Comparison of ENCODE assay signal across 8 cellular contexts in genomic region chr10:7417103-7417623, GRCh38. TPM values are rescaled to one million over a fixed set of nuclear protein-coding genes. Genes with fewer than 3 reads are reported as not detected.
DNase-seq lines count a peak whose midpoint lies in the region; ATAC-seq and TF ChIP-seq lines count a peak whose summit lies in the region.

No MANE protein-coding gene starts in this region.

- H3K4me1 ChIP-seq in Panc1 (ENCODE audit: control insufficient read depth, insufficient read depth, low read length): no peaks in the 10 kb centered on the region
- H3K4me1 ChIP-seq in effector memory CD4-positive, alpha-beta T cell (ENCODE audit: control insufficient read depth, insufficient read depth, low read length, poor library complexity, severe bottlenecking): peaks cover 9% of the 10 kb centered on the region

- peak overlapping the region; percentile 10 for H3K27ac Mint-ChIP-seq in activated CD4-positive, alpha-beta T cell treated with anti-CD3 and anti-CD28 coated beads, Interleukin-2, amount 10 ng/mL, durations not matched to agents 7 days and 5 days

- H3K36me3 Mint-ChIP-seq in activated CD4-positive, alpha-beta T cell treated with anti-CD3 and anti-CD28 coated beads, Interleukin-2, amount 10 ng/mL, durations not matched to agents 7 days and 5 days (ENCODE audit: low read depth): no peaks in the 10 kb centered on the region

- no peak overlapping the region for H3K27ac ChIP-seq in Panc1 (ENCODE audit: low read length)
- no peak overlapping the region for H3K27ac ChIP-seq in effector memory CD4-positive, alpha-beta T cell (ENCODE audit: insufficient read depth, low read length, poor library complexity, severe bottlenecking)

- no peaks in the 10 kb centered on the region for H3K9me3 ChIP-seq in Panc1 (ENCODE audit: control insufficient read depth, insufficient read depth, low read depth, low read length)
- no peaks in the 10 kb centered on the region for H3K9me3 ChIP-seq in effector memory CD4-positive, alpha-beta T cell (ENCODE audit: control insufficient read depth, low read length)

- POLR2A ChIA-PET in activated CD4-positive, alpha-beta T cell treated with anti-CD3 and anti-CD28 coated beads, Interleukin-2, amount 10 ng/mL, durations not matched to agents 7 days and 5 days (lab: Charles Lee): interaction anchor here (0.6 kb wide), 1 partner anchor 210 kb away, joined by 3 read pairs; no protein-coding TSS in a partner anchor
- POLR2A ChIA-PET in Panc1 (lab: Charles Lee): no interaction called here

- no peaks in the 10 kb centered on the region for H3K9me3 Mint-ChIP-seq in activated CD4-positive, alpha-beta T cell treated with anti-CD3 and anti-CD28 coated beads, Interleukin-2, amount 10 ng/mL, durations not matched to agents 7 days and 5 days

- DNase-seq in activated CD4-positive, alpha-beta T cell treated with anti-CD3 and anti-CD28 coated beads, Interleukin-2, amount 10 ng/mL, durations not matched to agents 7 days and 5 days: no peak
- DNase-seq in activated CD4-positive, alpha-beta T cell treated with anti-CD3 and anti-CD28 coated beads, Interleukin-2, amount 50 U/mL, for 48 hours: no peak
- no peak for DNase-seq in Panc1 (ENCODE audit: low read depth, low spot score)
- DNase-seq in fibroblast of the aortic adventitia (ENCODE audit: low read depth): peak; percentile 71
- DNase-seq in superior temporal gyrus (ENCODE audit: extremely low spot score): peak; percentile 86
- no peak for DNase-seq in effector memory CD4-positive, alpha-beta T cell

- H3K4me1 Mint-ChIP-seq in activated CD4-positive, alpha-beta T cell treated with anti-CD3 and anti-CD28 coated beads, Interleukin-2, amount 10 ng/mL, durations not matched to agents 7 days and 5 days: peaks cover 33% of the 10 kb centered on the region

- intact Hi-C loops in Panc1 (cut with micrococcal nuclease; ENCODE audit: unreplicated experiment): loop anchor here (5.0 to 10.0 kb wide), 2 partner anchors 492 to 750 kb away; no protein-coding TSS in a partner anchor

- ATAC-seq in Panc1 (no peak), GM21526 (IDR thresholded peaks at IDR 0.05; ENCODE audit: low FRiP score, unreplicated experiment) (no peak), GM19035 (IDR thresholded peaks at IDR 0.05; ENCODE audit: unreplicated experiment) (no peak)

- no peaks in the 10 kb centered on the region; the same call in 1 of the 2 replicates for H3K27me3 ChIP-seq in Panc1 (ENCODE audit: control insufficient read depth, insufficient read depth, low read length)
- H3K27me3 ChIP-seq in effector memory CD4-positive, alpha-beta T cell (replicated peaks; ENCODE audit: control insufficient read depth, insufficient read depth, low read length, poor library complexity, severe bottlenecking): no peaks in the 10 kb centered on the region

- H3K4me3 ChIP-seq in Panc1 (ENCODE audit: low read depth in 2 of 2, low read length in 2 of 2) (no peak overlapping the region), fibroblast of the aortic adventitia (ENCODE audit: low read depth, low read length) (no peak overlapping the region)
- no peak overlapping the region for H3K4me3 ChIP-seq in effector memory CD4-positive, alpha-beta T cell (ENCODE audit: insufficient read depth, low read depth, low read length, poor library complexity, severe bottlenecking)

- H3K36me3 ChIP-seq in Panc1 (ENCODE audit: control insufficient read depth, insufficient read depth, low read length): no peaks in the 10 kb centered on the region
- no peaks in the 10 kb centered on the region for H3K36me3 ChIP-seq in effector memory CD4-positive, alpha-beta T cell (ENCODE audit: control insufficient read depth, insufficient read depth, low read length)

- BruUV-seq in Panc1 (replicated peaks; lab: Mats Ljungman, UMichigan): no TSS peak

- peak; percentile 33; the same call in 1 of the 2 replicates for TF ChIP-seq CTCF in Panc1 (IDR thresholded peaks at IDR 0.05)
- TF ChIP-seq CTCF in fibroblast of the aortic adventitia (IDR thresholded peaks at IDR 0.05; ENCODE audit: insufficient read depth, low read length): peak; percentile 43

- CTCF ChIA-PET in activated CD4-positive, alpha-beta T cell treated with anti-CD3 and anti-CD28 coated beads, Interleukin-2, amount 10 ng/mL, durations not matched to agents 7 days and 5 days (lab: Charles Lee): interaction anchor here (0.9 to 3.1 kb wide), 3 partner anchors 18 to 579 kb away, joined by 3 to 11 read pairs (median 3); no protein-coding TSS in a partner anchor
- CTCF ChIA-PET in Panc1 (lab: Charles Lee): no interaction called here

- peaks cover 26% of the 10 kb centered on the region for H3K27me3 Mint-ChIP-seq in activated CD4-positive, alpha-beta T cell treated with anti-CD3 and anti-CD28 coated beads, Interleukin-2, amount 10 ng/mL, durations not matched to agents 7 days and 5 days

- in situ Hi-C loops in Panc1 (cut with HindIII; ENCODE audit: low pct_unique_long_range_greater_than_20kb, low sequenced_read_pairs): no loop called here

- H3K4me3 Mint-ChIP-seq in activated CD4-positive, alpha-beta T cell treated with anti-CD3 and anti-CD28 coated beads, Interleukin-2, amount 10 ng/mL, durations not matched to agents 7 days and 5 days: no peak overlapping the region

RNA-seq across cellular contexts. Expression of gene SFMBT2, which starts 6.3 kb away (rescaled TPM):
- total RNA-seq in activated CD4-positive, alpha-beta T cell treated with anti-CD3 and anti-CD28 coated beads, Interleukin-2, amount 10 ng/mL, durations not matched to agents 7 days and 5 days: 10 to 100 TPM; 31.9 to 32.3 TPM
- total RNA-seq in Panc1 (2021; ENCODE audit: unreplicated experiment) (1.3 TPM), fibroblast of the aortic adventitia (ENCODE audit: low replicate concordance) (0.25 and 2.0 TPM in 2 replicates)
- polyA plus RNA-seq in Panc1 (2012; ENCODE audit: insufficient read length): 0.97 TPM

Comparison
In these comparisons a context has a peak if more than half of its experiments do, and no peak if none do; other contexts are left out.
1. DNase-seq: peak in fibroblast of the aortic adventitia (single experiment) and superior temporal gyrus (single experiment); none in activated CD4-positive, alpha-beta T cell treated with anti-CD3 and anti-CD28 coated beads, Interleukin-2, amount 10 ng/mL, durations not matched to agents 7 days and 5 days (single experiment), activated CD4-positive, alpha-beta T cell treated with anti-CD3 and anti-CD28 coated beads, Interleukin-2, amount 50 U/mL, for 48 hours (0 of 2), Panc1 (single experiment) and effector memory CD4-positive, alpha-beta T cell (0 of 3).
2. RNA of gene SFMBT2, which starts 6.3 kb away (total RNA-seq): 31.9 to 32.3 TPM in activated CD4-positive, alpha-beta T cell treated with anti-CD3 and anti-CD28 coated beads, Interleukin-2, amount 10 ng/mL, durations not matched to agents 7 days and 5 days; 0.25 to 2.0 TPM in fibroblast of the aortic adventitia and 1.3 TPM in Panc1 (single experiment); every median in the first group is over 10 times any median in the second.